21 cellular contexts compared by ENCODE assay signal in genomic region chr6:104229057-104229456, GRCh38.
DNase-seq lines count a peak whose midpoint lies in the region; ATAC-seq and TF ChIP-seq lines count a peak whose summit lies in the region.
"Had no signal": no experiment of that assay in that cellular context is flagged by ENCODE, and none has a peak within 500 bp of the region (broad histone marks: within the 10 kb centered on the region; RNA-seq: fewer than 3 reads in every experiment).

No MANE protein-coding gene starts in this region.

- ATAC-seq in HG02678 (IDR thresholded peaks at IDR 0.05; ENCODE audit: unreplicated experiment): no peak
- ATAC-seq: activated naive CD8-positive, alpha-beta T cell treated with anti-CD3 and anti-CD28 coated beads, Interleukin-2, amount 50 U/mL, for 24 hours; activated T-helper 17 cell treated with anti-CD3 and anti-CD28 coated beads, Interleukin-2, amount 50 U/mL, for 72 hours; lower lobe of right lung; stimulated activated naive CD8-positive, alpha-beta T cell treated with anti-CD3 and anti-CD28 coated beads, Interleukin-15, amount 100 ng/mL, for 72 hours had no signal

- H3K27ac ChIP-seq in 22Rv1: peak overlapping the region; percentile 88
- H3K27ac ChIP-seq: colonic mucosa, lower lobe of right lung, PC-9, SJSA1, transverse colon had no signal

- DNase-seq in NCI-H1105 treated with DMSO at 0.1 percent for 48 hours (lab: John Stamatoyannopoulos, UW) (peak; percentile 86), NCI-H345 (lab: John Stamatoyannopoulos, UW) (peak; percentile 88), SHP77 treated with DMSO at 0.1 percent for 48 hours (lab: John Stamatoyannopoulos, UW) (peak; percentile 15), GM03348 (ENCODE audit: low spot score) (no peak), RKO (ENCODE audit: low spot score) (no peak)
- no peak for DNase-seq in activated CD8-positive, alpha-beta memory T cell treated with anti-CD3 and anti-CD28 coated beads, Interleukin-2, amount 50 U/mL, for 4 hours
- DNase-seq: activated CD4-positive, alpha-beta T cell treated with anti-CD3 and anti-CD28 coated beads, Interleukin-2, amount 10 ng/mL, durations not matched to agents 7 days and 5 days; activated naive CD8-positive, alpha-beta T cell treated with anti-CD3 and anti-CD28 coated beads, Interleukin-2, amount 50 U/mL, for 24 hours; colonic mucosa; head of caudate nucleus; immature natural killer cell; lower lobe of right lung; stimulated activated CD4-positive, alpha-beta T cell treated with anti-CD3 and anti-CD28 coated beads, Interleukin-4, amount 100 ng/mL, for 1 hour; stimulated activated naive CD8-positive, alpha-beta T cell treated with anti-CD3 and anti-CD28 coated beads, Interleukin-15, amount 100 ng/mL, for 72 hours; T-helper 2 cell; transverse colon had no signal

- no peak for TF ChIP-seq CTCF in 22Rv1 (IDR thresholded peaks at IDR 0.05)

Comparison
In these comparisons a context has a peak if more than half of its experiments do, and no peak if none do; other contexts are left out.
1. DNase-seq: peak in NCI-H1105 treated with DMSO at 0.1 percent for 48 hours (single experiment), NCI-H345 (single experiment) and SHP77 treated with DMSO at 0.1 percent for 48 hours (single experiment); none in GM03348 (single experiment), activated CD8-positive, alpha-beta memory T cell treated with anti-CD3 and anti-CD28 coated beads, Interleukin-2, amount 50 U/mL, for 4 hours (single experiment) and RKO (single experiment).